Comparison of ENCODE assay signal across 8 cellular contexts in genomic region chr3:87298111-87298718, GRCh38. TPM values are rescaled to one million over a fixed set of nuclear protein-coding genes. Genes with fewer than 3 reads are reported as not detected.
DNase-seq lines count a peak whose midpoint lies in the region; ATAC-seq and TF ChIP-seq lines count a peak whose summit lies in the region.

No MANE protein-coding gene starts in this region.

- H3K4me3 Mint-ChIP-seq in activated T-helper 1 cell treated with anti-CD3 and anti-CD28 coated beads, Interleukin-12 subunit alpha, Interleukin-12 subunit beta, Interleukin-2, Interleukin-4 antibody, amounts not matched to agents 30 ng/mL and 10 ng/mL and 1 ng/mL, durations not matched to agents 14 hours and 24 hours and 36 hours = no peak overlapping the region

- no peaks in the 10 kb centered on the region for H3K4me1 ChIP-seq in lower lobe of right lung

- no peaks in the 10 kb centered on the region for H3K4me1 Mint-ChIP-seq in activated T-helper 1 cell treated with anti-CD3 and anti-CD28 coated beads, Interleukin-12 subunit alpha, Interleukin-12 subunit beta, Interleukin-2, Interleukin-4 antibody, amounts not matched to agents 30 ng/mL and 10 ng/mL and 1 ng/mL, durations not matched to agents 14 hours and 24 hours and 36 hours (ENCODE audit: low read depth)

- intact Hi-C loops in lower lobe of right lung (cut with DNase I) (no loop called here), left cardiac atrium (cut with DNase I) (no loop called here)
- intact Hi-C loops in activated T-helper 1 cell treated with anti-CD3 and anti-CD28 coated beads, Interleukin-12 subunit alpha, Interleukin-12 subunit beta, Interleukin-2, Interleukin-4 antibody, amounts not matched to agents 30 ng/mL and 10 ng/mL and 1 ng/mL, durations not matched to agents 14 hours and 24 hours and 36 hours (cut with micrococcal nuclease) = loop anchor here (1.0 to 5.0 kb wide), 5 partner anchors 34 to 705 kb away; no protein-coding TSS in a partner anchor

- no peaks in the 10 kb centered on the region for H3K9me3 ChIP-seq in lower lobe of right lung

- TF ChIP-seq CTCF in lower lobe of right lung (IDR thresholded peaks at IDR 0.05) = peak; percentile 66

- no peaks in the 10 kb centered on the region for H3K36me3 Mint-ChIP-seq in activated T-helper 1 cell treated with anti-CD3 and anti-CD28 coated beads, Interleukin-12 subunit alpha, Interleukin-12 subunit beta, Interleukin-2, Interleukin-4 antibody, amounts not matched to agents 30 ng/mL and 10 ng/mL and 1 ng/mL, durations not matched to agents 14 hours and 24 hours and 36 hours (ENCODE audit: low read depth)

- DNase-seq in DMS114 treated with DMSO at 0.1 percent for 48 hours (lab: John Stamatoyannopoulos, UW; ENCODE audit: unreplicated experiment) (peak; percentile 92), NCI-H460 (ENCODE audit: extremely low read depth, low read depth) (peak; percentile 45), T47D (ENCODE audit: low read depth in 1 of 2, low spot score in 1 of 2) (peak; percentile 4 to 60), lower lobe of right lung (no peak), left cardiac atrium (no peak)
- no peak for DNase-seq in activated T-helper 1 cell treated with anti-CD3 and anti-CD28 coated beads, Interleukin-12 subunit alpha, Interleukin-12 subunit beta, Interleukin-2, Interleukin-4 antibody, amounts not matched to agents 30 ng/mL and 10 ng/mL and 1 ng/mL, durations not matched to agents 14 hours and 24 hours and 36 hours (ENCODE audit: low spot score)

- H3K27ac Mint-ChIP-seq in activated T-helper 1 cell treated with anti-CD3 and anti-CD28 coated beads, Interleukin-12 subunit alpha, Interleukin-12 subunit beta, Interleukin-2, Interleukin-4 antibody, amounts not matched to agents 30 ng/mL and 10 ng/mL and 1 ng/mL, durations not matched to agents 14 hours and 24 hours and 36 hours = no peak overlapping the region

- in situ Hi-C loops in T47D (cut with HindIII; ENCODE audit: low pct_unique_long_range_greater_than_20kb, low sequenced_read_pairs) = no loop called here

- H3K27ac ChIP-seq in lower lobe of right lung = no peak overlapping the region

- ATAC-seq in GM18873 (IDR thresholded peaks at IDR 0.05; ENCODE audit: low FRiP score, unreplicated experiment) = peak; percentile 87
- ATAC-seq in HG03108 (IDR thresholded peaks at IDR 0.05; ENCODE audit: unreplicated experiment) = peak; percentile 54
- peak; percentile 66 to 70 for ATAC-seq in lower lobe of right lung
- ATAC-seq in left cardiac atrium = no peak

- no peak overlapping the region for H3K4me3 ChIP-seq in lower lobe of right lung

- H3K27me3 Mint-ChIP-seq in activated T-helper 1 cell treated with anti-CD3 and anti-CD28 coated beads, Interleukin-12 subunit alpha, Interleukin-12 subunit beta, Interleukin-2, Interleukin-4 antibody, amounts not matched to agents 30 ng/mL and 10 ng/mL and 1 ng/mL, durations not matched to agents 14 hours and 24 hours and 36 hours (ENCODE audit: insufficient read depth) = peaks cover 11% of the 10 kb centered on the region

- H3K36me3 ChIP-seq in lower lobe of right lung = no peaks in the 10 kb centered on the region

- H3K9me3 Mint-ChIP-seq in activated T-helper 1 cell treated with anti-CD3 and anti-CD28 coated beads, Interleukin-12 subunit alpha, Interleukin-12 subunit beta, Interleukin-2, Interleukin-4 antibody, amounts not matched to agents 30 ng/mL and 10 ng/mL and 1 ng/mL, durations not matched to agents 14 hours and 24 hours and 36 hours = no peaks in the 10 kb centered on the region

- H3K27me3 ChIP-seq in lower lobe of right lung (ENCODE audit: low read depth) = no peaks in the 10 kb centered on the region

RNA-seq across cellular contexts. Expression of gene POU1F1, which starts 21.8 kb away (rescaled TPM):
- total RNA-seq in NCI-H460 (2014; rRNA removed; shearing (Covaris generic)) = not detected in 2 replicates
- polyA plus RNA-seq in NCI-H460 (2014; cell fraction: nucleus; rRNA removed) = not detected in 2 replicates
- not detected for total RNA-seq in lower lobe of right lung
- total RNA-seq in activated T-helper 1 cell treated with anti-CD3 and anti-CD28 coated beads, Interleukin-12 subunit alpha, Interleukin-12 subunit beta, Interleukin-2, Interleukin-4 antibody, amounts not matched to agents 30 ng/mL and 10 ng/mL and 1 ng/mL, durations not matched to agents 14 hours and 24 hours and 36 hours = not detected in 2 replicates
- total RNA-seq in left cardiac atrium = not detected

Comparison
In these comparisons a context has a peak if more than half of its experiments do, and no peak if none do; other contexts are left out.
1. DNase-seq: peak in DMS114 treated with DMSO at 0.1 percent for 48 hours (single experiment), NCI-H460 (single experiment) and T47D (2 of 2); none in lower lobe of right lung (single experiment), activated T-helper 1 cell treated with anti-CD3 and anti-CD28 coated beads, Interleukin-12 subunit alpha, Interleukin-12 subunit beta, Interleukin-2, Interleukin-4 antibody, amounts not matched to agents 30 ng/mL and 10 ng/mL and 1 ng/mL, durations not matched to agents 14 hours and 24 hours and 36 hours (single experiment) and left cardiac atrium (single experiment).
2. ATAC-seq: peak in GM18873 (single experiment), HG03108 (single experiment) and lower lobe of right lung (2 of 2); none in left cardiac atrium (0 of 2).